ENCODE assay signal across 4 cellular contexts in genomic region chr21:24552491-24552890, GRCh38.
"Had no signal": no experiment of that assay in that cellular context is flagged by ENCODE, and none has a peak within 500 bp of the region (broad histone marks: within the 10 kb centered on the region; RNA-seq: fewer than 3 reads in every experiment).

No MANE protein-coding gene starts in this region.

- H3K4me3 ChIP-seq: K562 had no signal

- DNase-seq: IMR-90 had no signal

- ATAC-seq: HepG2, K562 had no signal

- H3K27ac ChIP-seq: HL-60 had no signal
